ENCODE assay signal across 1 cellular context in the genomic region with DNA sequence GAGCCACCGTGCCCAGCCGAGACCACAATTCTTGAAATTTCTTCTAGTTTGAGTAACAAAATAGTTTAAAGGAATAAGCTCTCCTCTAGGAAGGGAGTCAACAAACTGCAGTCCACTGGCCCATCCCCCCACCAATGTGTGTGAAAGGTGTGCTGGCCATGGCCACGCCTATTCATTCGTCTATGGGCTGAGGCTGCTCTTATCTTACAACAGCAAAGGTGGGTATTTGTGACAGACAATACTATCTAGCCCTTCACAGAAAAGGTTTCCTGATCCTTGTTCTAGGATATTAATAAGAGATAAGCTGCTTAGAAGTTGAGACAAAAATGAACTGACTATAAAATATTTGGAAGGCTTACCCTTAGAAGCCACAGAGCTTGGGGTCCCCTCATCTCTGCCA.
TF ChIP-seq lines count a peak whose summit lies in the region.

No MANE protein-coding gene starts in this region.

TF ChIP-seq in K562, 482 proteins besides CTCF, POLR2A, EP300 and RAD21:
- TF ChIP-seq PHF20 (IDR thresholded peaks at IDR 0.05; ENCODE audit: partially characterized antibody) (no peak), KAT8 (IDR thresholded peaks at IDR 0.05; ENCODE audit: low read depth) (no peak), NONO (IDR thresholded peaks at IDR 0.05; ENCODE audit: low read depth in 2 of 2, low read length in 1 of 2) (no peak), ZNF830 (CRISPR knock-in tag; IDR thresholded peaks at IDR 0.05) (no peak), ZFX (CRISPR knock-in tag; IDR thresholded peaks at IDR 0.05) (no peak), TEAD4 (IDR thresholded peaks at IDR 0.05; ENCODE audit: low read length) (peak; percentile 55), TEAD4 (CRISPR knock-in tag; IDR thresholded peaks at IDR 0.05; ENCODE audit: borderline replicate concordance) (no peak), ETS2 (tag; IDR thresholded peaks at IDR 0.05; ENCODE audit: borderline replicate concordance, poor library complexity, severe bottlenecking) (no peak), TCF3 (CRISPR knock-in tag; IDR thresholded peaks at IDR 0.05) (peak; percentile 34; the same call in 1 of the 2 replicates), FOSL1 (tag; conservative IDR thresholded peaks at IDR 0.05) (no peak), ZNF239 (CRISPR knock-in tag; IDR thresholded peaks at IDR 0.05) (no peak), LEF1 (IDR thresholded peaks at IDR 0.05) (0 out of 2 replicates have a peak, but pooled peaks have one; percentile 27), PHF8 (IDR thresholded peaks at IDR 0.05; ENCODE audit: borderline replicate concordance, low read length) (no peak), ARID1B (IDR thresholded peaks at IDR 0.05) (peak; percentile 61), RBM22 (IDR thresholded peaks at IDR 0.05; ENCODE audit: low read depth, low read length, poor library complexity, severe bottlenecking) (no peak), NCOR1 (IDR thresholded peaks at IDR 0.05) (0 out of 2 replicates have a peak, but pooled peaks have one; percentile 11), CREBBP (IDR thresholded peaks at IDR 0.05; ENCODE audit: low read depth, low read length) (no peak), STAT5B (CRISPR knock-in tag; IDR thresholded peaks at IDR 0.05) (no peak), U2AF2 (optimal IDR thresholded peaks at IDR 0.05; ENCODE audit: low read depth, low read length) (no peak), TAL1 (IDR thresholded peaks at IDR 0.05) (peak; percentile 70), HDAC3 (IDR thresholded peaks at IDR 0.05; ENCODE audit: borderline replicate concordance, partially characterized antibody) (no peak), CBFA2T3 (IDR thresholded peaks at IDR 0.05) (peak; percentile 75), DPF2 (IDR thresholded peaks at IDR 0.05) (peak; percentile 34), SOX6 (IDR thresholded peaks at IDR 0.05) (peak; percentile 73), CBFA2T2 (conservative IDR thresholded peaks at IDR 0.05) (peak; percentile 56), ESRRA (IDR thresholded peaks at IDR 0.05; ENCODE audit: borderline replicate concordance, low read depth) (no peak), ETV6 (IDR thresholded peaks at IDR 0.05; ENCODE audit: borderline replicate concordance in 1 of 2, low read depth in 2 of 2, low read length in 1 of 2) (no peak), ETV6 (CRISPR knock-in tag; IDR thresholded peaks at IDR 0.05; ENCODE audit: borderline replicate concordance) (no peak), CAMTA2 (CRISPR knock-in tag; conservative IDR thresholded peaks at IDR 0.05) (no peak)
- TF ChIP-seq, protein P1, sequence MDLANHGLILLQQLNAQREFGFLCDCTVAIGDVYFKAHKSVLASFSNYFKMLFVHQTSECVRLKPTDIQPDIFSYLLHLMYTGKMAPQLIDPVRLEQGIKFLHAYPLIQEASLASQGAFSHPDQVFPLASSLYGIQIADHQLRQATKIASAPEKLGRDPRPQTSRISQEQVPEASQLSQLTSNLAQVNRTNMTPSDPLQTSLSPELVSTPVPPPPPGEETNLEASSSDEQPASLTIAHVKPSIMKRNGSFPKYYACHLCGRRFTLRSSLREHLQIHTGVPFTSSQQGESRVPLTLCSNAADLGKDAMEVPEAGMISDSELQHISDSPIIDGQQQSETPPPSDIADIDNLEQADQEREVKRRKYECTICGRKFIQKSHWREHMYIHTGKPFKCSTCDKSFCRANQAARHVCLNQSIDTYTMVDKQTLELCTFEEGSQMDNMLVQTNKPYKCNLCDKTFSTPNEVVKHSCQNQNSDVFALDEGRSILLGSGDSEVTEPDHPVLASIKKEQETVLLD (IDR thresholded peaks at IDR 0.05) = no peak
- TF ChIP-seq, protein P2, sequence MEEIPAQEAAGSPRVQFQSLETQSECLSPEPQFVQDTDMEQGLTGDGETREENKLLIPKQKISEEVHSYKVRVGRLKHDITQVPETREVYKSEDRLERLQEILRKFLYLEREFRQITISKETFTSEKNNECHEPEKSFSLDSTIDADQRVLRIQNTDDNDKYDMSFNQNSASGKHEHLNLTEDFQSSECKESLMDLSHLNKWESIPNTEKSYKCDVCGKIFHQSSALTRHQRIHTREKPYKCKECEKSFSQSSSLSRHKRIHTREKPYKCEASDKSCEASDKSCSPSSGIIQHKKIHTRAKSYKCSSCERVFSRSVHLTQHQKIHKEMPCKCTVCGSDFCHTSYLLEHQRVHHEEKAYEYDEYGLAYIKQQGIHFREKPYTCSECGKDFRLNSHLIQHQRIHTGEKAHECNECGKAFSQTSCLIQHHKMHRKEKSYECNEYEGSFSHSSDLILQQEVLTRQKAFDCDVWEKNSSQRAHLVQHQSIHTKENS (CRISPR knock-in tag; IDR thresholded peaks at IDR 0.05) = no peak
- TF ChIP-seq, protein P3, sequence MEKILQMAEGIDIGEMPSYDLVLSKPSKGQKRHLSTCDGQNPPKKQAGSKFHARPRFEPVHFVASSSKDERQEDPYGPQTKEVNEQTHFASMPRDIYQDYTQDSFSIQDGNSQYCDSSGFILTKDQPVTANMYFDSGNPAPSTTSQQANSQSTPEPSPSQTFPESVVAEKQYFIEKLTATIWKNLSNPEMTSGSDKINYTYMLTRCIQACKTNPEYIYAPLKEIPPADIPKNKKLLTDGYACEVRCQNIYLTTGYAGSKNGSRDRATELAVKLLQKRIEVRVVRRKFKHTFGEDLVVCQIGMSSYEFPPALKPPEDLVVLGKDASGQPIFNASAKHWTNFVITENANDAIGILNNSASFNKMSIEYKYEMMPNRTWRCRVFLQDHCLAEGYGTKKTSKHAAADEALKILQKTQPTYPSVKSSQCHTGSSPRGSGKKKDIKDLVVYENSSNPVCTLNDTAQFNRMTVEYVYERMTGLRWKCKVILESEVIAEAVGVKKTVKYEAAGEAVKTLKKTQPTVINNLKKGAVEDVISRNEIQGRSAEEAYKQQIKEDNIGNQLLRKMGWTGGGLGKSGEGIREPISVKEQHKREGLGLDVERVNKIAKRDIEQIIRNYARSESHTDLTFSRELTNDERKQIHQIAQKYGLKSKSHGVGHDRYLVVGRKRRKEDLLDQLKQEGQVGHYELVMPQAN (IDR thresholded peaks at IDR 0.05; ENCODE audit: borderline replicate concordance) = no peak
- TF ChIP-seq, protein P4, sequence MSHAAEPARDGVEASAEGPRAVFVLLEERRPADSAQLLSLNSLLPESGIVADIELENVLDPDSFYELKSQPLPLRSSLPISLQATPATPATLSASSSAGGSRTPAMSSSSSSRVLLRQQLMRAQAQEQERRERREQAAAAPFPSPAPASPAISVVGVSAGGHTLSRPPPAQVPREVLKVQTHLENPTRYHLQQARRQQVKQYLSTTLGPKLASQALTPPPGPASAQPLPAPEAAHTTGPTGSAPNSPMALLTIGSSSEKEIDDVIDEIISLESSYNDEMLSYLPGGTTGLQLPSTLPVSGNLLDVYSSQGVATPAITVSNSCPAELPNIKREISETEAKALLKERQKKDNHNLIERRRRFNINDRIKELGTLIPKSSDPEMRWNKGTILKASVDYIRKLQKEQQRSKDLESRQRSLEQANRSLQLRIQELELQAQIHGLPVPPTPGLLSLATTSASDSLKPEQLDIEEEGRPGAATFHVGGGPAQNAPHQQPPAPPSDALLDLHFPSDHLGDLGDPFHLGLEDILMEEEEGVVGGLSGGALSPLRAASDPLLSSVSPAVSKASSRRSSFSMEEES (CRISPR knock-in tag; IDR thresholded peaks at IDR 0.05) = no peak
TF ChIP-seq in K562: peak in this region for 10.
